ENCODE assay signal across 14 cellular contexts in genomic region chr4:100348472-100348871, GRCh38.
A peak's percentile ranks its signal among the peaks of the same experiment; 100 is the strongest.
DNase-seq lines count a peak whose midpoint lies in the region; ATAC-seq, FAIRE-seq and TF ChIP-seq lines count a peak whose summit lies in the region.
"Had no signal": no experiment of that assay in that cellular context is flagged by ENCODE, and none has a peak within 500 bp of the region (broad histone marks: within the 10 kb centered on the region; RNA-seq: fewer than 3 reads in every experiment).

No MANE protein-coding gene starts in this region.

- H4K12ac ChIP-seq in trophoblast cell (ENCODE audit: low read depth, low read length): no peak overlapping the region

- no peak overlapping the region for H3K4me3 Mint-ChIP-seq in T-helper 17 cell
- H3K4me3 Mint-ChIP-seq: central memory CD8-positive, alpha-beta T cell had no signal

- no peak overlapping the region for H3K9ac ChIP-seq in trophoblast cell (ENCODE audit: low read length)

- H2BK120ac ChIP-seq in trophoblast cell (ENCODE audit: insufficient read depth, low read length, poor library complexity): no peak overlapping the region

- H3K4me2 ChIP-seq in trophoblast cell (ENCODE audit: low read length): no peak overlapping the region

- no peaks in the 10 kb centered on the region for H3K4me1 ChIP-seq in trophoblast cell (ENCODE audit: control insufficient read depth in 1 of 2, insufficient read depth in 2 of 2, low read length in 2 of 2)

- no peaks in the 10 kb centered on the region for H3K27me3 Mint-ChIP-seq in T-helper 17 cell

- no peaks in the 10 kb centered on the region for H3K9me3 ChIP-seq in trophoblast cell (ENCODE audit: insufficient read depth, low read depth, low read length)
- no peaks in the 10 kb centered on the region for H3K9me3 ChIP-seq in T-helper 17 cell (ENCODE audit: control insufficient read depth, low read length, poor library complexity, severe bottlenecking)

- ATAC-seq in HG03135 (IDR thresholded peaks at IDR 0.05; ENCODE audit: unreplicated experiment): no peak
- ATAC-seq in T-helper 17 cell: no peak
- ATAC-seq: activated CD4-positive, CD25-positive, alpha-beta regulatory T cell treated with anti-CD3 and anti-CD28 coated beads, Interleukin-2, amount 50 U/mL, for 24 hours had no signal

- H3K4me1 Mint-ChIP-seq in T-helper 17 cell: no peaks in the 10 kb centered on the region
- H3K4me1 Mint-ChIP-seq: central memory CD8-positive, alpha-beta T cell had no signal

- TF ChIP-seq CTCF in choroid plexus epithelial cell (conservative IDR thresholded peaks at IDR 0.05; ENCODE audit: low read depth, low read length): no peak

- no peak overlapping the region for H4K8ac ChIP-seq in trophoblast cell (ENCODE audit: low read depth, low read length)

- H3K4me3 ChIP-seq in choroid plexus epithelial cell (ENCODE audit: low read depth, low read length): no peak overlapping the region
- no peak overlapping the region for H3K4me3 ChIP-seq in trophoblast cell (ENCODE audit: low read depth, low read length)

- H3K18ac ChIP-seq in trophoblast cell (ENCODE audit: low read length): no peak overlapping the region

- H3K14ac ChIP-seq in trophoblast cell (ENCODE audit: low read length): no peak overlapping the region

- H3K79me2 ChIP-seq in trophoblast cell (ENCODE audit: control insufficient read depth, insufficient read depth, low read length, poor library complexity): no peaks in the 10 kb centered on the region

- no peaks in the 10 kb centered on the region for H3K36me3 Mint-ChIP-seq in T-helper 17 cell (ENCODE audit: low read depth)

- H3K27ac ChIP-seq in trophoblast cell (ENCODE audit: low read depth, low read length): no peak overlapping the region
- H3K27ac ChIP-seq: 22Rv1 had no signal

- no peak overlapping the region for H2AFZ ChIP-seq in trophoblast cell (ENCODE audit: insufficient read depth, low read length, poor library complexity)

- no peak overlapping the region for H2AK5ac ChIP-seq in trophoblast cell (ENCODE audit: low read length)

- no peaks in the 10 kb centered on the region for H3K27me3 ChIP-seq in trophoblast cell (ENCODE audit: insufficient read depth, low read length)

- peak; percentile 71 for FAIRE-seq in RCC 7860 (lab: Jason Lieb, UNC)

- no peaks in the 10 kb centered on the region for H3K79me1 ChIP-seq in trophoblast cell (ENCODE audit: low read length)

- no peak overlapping the region for H2BK5ac ChIP-seq in trophoblast cell (ENCODE audit: low read depth, low read length, poor library complexity)

- WGBS in trophoblast cell (ENCODE audit: extremely low coverage, insufficient coverage, insufficient read length): no CpG with 5 or more reads among the region's 3 CpGs

- no peaks in the 10 kb centered on the region for H3K36me3 ChIP-seq in trophoblast cell (ENCODE audit: control insufficient read depth in 1 of 2, insufficient read depth in 2 of 2, low read length in 2 of 2)

- H3K4ac ChIP-seq in trophoblast cell (ENCODE audit: low read depth, low read length): no peak overlapping the region

- no peak overlapping the region for H3K23ac ChIP-seq in trophoblast cell (ENCODE audit: low read length)

- H2BK12ac ChIP-seq in trophoblast cell (ENCODE audit: low read length): no peak overlapping the region

- H3K27ac Mint-ChIP-seq in T-helper 17 cell: no peak overlapping the region

- DNase-seq in DMS53 (lab: John Stamatoyannopoulos, UW) (peak; percentile 44), DMS53 treated with DMSO at 0.1 percent for 48 hours (lab: John Stamatoyannopoulos, UW; ENCODE audit: unreplicated experiment) (no peak), RCC 7860 (ENCODE audit: low spot score) (peak; percentile 61), choroid plexus epithelial cell (ENCODE audit: low read depth) (peak; percentile 79), trophoblast cell (peak; percentile 71 to 81), NCI-H146 treated with DMSO at 0.1 percent for 48 hours (lab: John Stamatoyannopoulos, UW; ENCODE audit: unreplicated experiment) (no peak), T-helper 17 cell (no peak)
- DNase-seq: NCI-H2081 treated with DMSO at 0.1 percent for 48 hours; nucleus accumbens; stimulated activated CD4-positive, alpha-beta T cell treated with anti-CD3 and anti-CD28 coated beads, Interleukin-2, amount 100 ng/mL, for 48 hours had no signal

- no peak overlapping the region for H4K91ac ChIP-seq in trophoblast cell (ENCODE audit: low read depth, low read length)

Comparison
In these comparisons a context has a peak if more than half of its experiments do, and no peak if none do; other contexts are left out.
1. DNase-seq: peak in DMS53 (single experiment), RCC 7860 (single experiment), choroid plexus epithelial cell (single experiment) and trophoblast cell (2 of 2); none in DMS53 treated with DMSO at 0.1 percent for 48 hours (single experiment), NCI-H146 treated with DMSO at 0.1 percent for 48 hours (single experiment) and T-helper 17 cell (0 of 3).